In the genomic region with DNA sequence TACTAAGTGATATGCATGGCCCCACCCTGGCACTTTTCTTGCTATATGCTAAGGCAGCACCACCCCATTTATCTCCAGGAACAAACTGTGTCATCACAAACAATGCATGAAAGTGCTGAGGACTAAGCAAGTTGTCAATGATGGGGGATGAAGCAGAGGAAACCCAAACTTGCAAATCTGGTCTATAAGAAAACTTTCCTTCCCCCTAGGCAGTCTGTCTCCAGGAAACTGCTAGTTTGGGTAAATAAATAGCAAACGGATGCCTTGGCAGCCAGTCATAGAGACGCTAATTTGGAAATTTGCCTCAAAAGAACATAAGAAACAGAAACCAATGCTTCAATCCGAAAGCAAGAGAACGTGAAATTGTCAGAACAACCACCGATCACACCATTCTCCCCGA, we compare ENCODE assay signal across 8 cellular contexts. TPM values are rescaled to one million over a fixed set of nuclear protein-coding genes. Genes with fewer than 3 reads are reported as not detected.
A peak's percentile ranks its signal among the peaks of the same experiment; 100 is the strongest.
DNase-seq lines count a peak whose midpoint lies in the region; ATAC-seq and TF ChIP-seq lines count a peak whose summit lies in the region.

No MANE protein-coding gene starts in this region.

- TF ChIP-seq EP300 in gastroesophageal sphincter (IDR thresholded peaks at IDR 0.05) (no peak), stomach (IDR thresholded peaks at IDR 0.05) (no peak)

- peak; percentile 65 for ATAC-seq in GM19395 (IDR thresholded peaks at IDR 0.05; ENCODE audit: unreplicated experiment)
- ATAC-seq in gastroesophageal sphincter: peak; percentile 39
- no peak for ATAC-seq in HG03045 (IDR thresholded peaks at IDR 0.05; ENCODE audit: unreplicated experiment)

- H3K9me3 ChIP-seq in OCI-LY3 (ENCODE audit: insufficient read depth, low read length) (no peaks in the 10 kb centered on the region), gastroesophageal sphincter (no peaks in the 10 kb centered on the region), stomach (no peaks in the 10 kb centered on the region)

- H3K79me2 ChIP-seq in OCI-LY3 (ENCODE audit: low read length): no peaks in the 10 kb centered on the region

- H3K4me1 ChIP-seq in OCI-LY3 (ENCODE audit: low read length): peaks cover 25% of the 10 kb centered on the region
- peaks cover 0 to 14% (median 0%) of the 10 kb centered on the region in 3 donors for H3K4me1 ChIP-seq in gastroesophageal sphincter
- H3K4me1 ChIP-seq in stomach: peaks cover 5 to 27% (median 13%) of the 10 kb centered on the region in 4 donors

- no peak overlapping the region for H3K9ac ChIP-seq in OCI-LY3 (ENCODE audit: low read length)

- 3 to 5% methylated on average over 5 to 6 of the region's 6 CpGs for WGBS in gastroesophageal sphincter (ENCODE audit: low coverage in 1 of 2), 2 donors
- WGBS in stomach, 5 donors: 8 to 19% (median 16%) methylated on average over 6 of the region's 6 CpGs

- TF ChIP-seq CTCF in OCI-LY3 (IDR thresholded peaks at IDR 0.05; ENCODE audit: low read depth, low read length): no peak
- no peak for TF ChIP-seq CTCF in gastroesophageal sphincter (IDR thresholded peaks at IDR 0.05)
- TF ChIP-seq CTCF in stomach (IDR thresholded peaks at IDR 0.05): no peak

- peak overlapping the region; percentile 52 for H2AFZ ChIP-seq in OCI-LY3 (ENCODE audit: low read depth, low read length)

- TF ChIP-seq POLR2A in gastroesophageal sphincter (IDR thresholded peaks at IDR 0.05): no peak
- no peak for TF ChIP-seq POLR2A in stomach (IDR thresholded peaks at IDR 0.05)

- H4K20me1 ChIP-seq in OCI-LY3 (ENCODE audit: insufficient read depth, low read length): no peaks in the 10 kb centered on the region

- H3K27ac ChIP-seq in OCI-LY3 (ENCODE audit: low read length) (no peak overlapping the region), gastroesophageal sphincter (peak overlapping the region in 3 of 4 donors; percentile 32 to 61 (median 33)), stomach (peak overlapping the region in 3 of 5 donors; percentile 26 to 49 (median 37))

- intact Hi-C loops in stomach (cut with DNase I; ENCODE audit: low total_unique reads): no loop called here

- H3K36me3 ChIP-seq in OCI-LY3 (replicated peaks; ENCODE audit: low read depth, low read length) (no peaks in the 10 kb centered on the region), gastroesophageal sphincter (no peaks in the 10 kb centered on the region), stomach (no peaks in the 10 kb centered on the region)

- DNase-seq in stomach (no peak), NCI-H2081 treated with DMSO at 0.1 percent for 48 hours (lab: John Stamatoyannopoulos, UW) (no peak), C1 segment of cervical spinal cord (lab: John Stamatoyannopoulos, UW) (no peak), NK-92 (lab: John Stamatoyannopoulos, UW; ENCODE audit: unreplicated experiment) (no peak)

- H3K4me2 ChIP-seq in OCI-LY3 (ENCODE audit: low read length): peak overlapping the region; percentile 29

- H3K27me3 ChIP-seq in OCI-LY3 (ENCODE audit: low read depth, low read length): peaks cover 20% of the 10 kb centered on the region
- no peaks in the 10 kb centered on the region for H3K27me3 ChIP-seq in gastroesophageal sphincter
- H3K27me3 ChIP-seq in stomach: peaks cover 0 to 6% (median 0%) of the 10 kb centered on the region in 3 donors

- H3K4me3 ChIP-seq in OCI-LY3 (ENCODE audit: low read length): peak overlapping the region; percentile 37; the same call in 1 of the 2 replicates
- H3K4me3 ChIP-seq in gastroesophageal sphincter: peak overlapping the region; percentile 31 to 34
- peak overlapping the region; percentile 7 to 22 (median 21) for H3K4me3 ChIP-seq in stomach

RNA-seq across cellular contexts. Expression of gene HSBP1, which starts 5.6 kb away (rescaled TPM):
- 10 to 100 TPM in 3 of 4 donors, 1 to 10 TPM in 1; 9.8 to 66.0 (median 19.3) TPM for total RNA-seq in gastroesophageal sphincter
- 10 to 100 TPM in 3 of 5 donors, 1 to 10 TPM in 2; 8.5 to 60.5 (median 29.2) TPM for total RNA-seq in stomach
- 10 to 100 TPM; 33.8 to 47.2 (median 36.5) TPM for polyA plus RNA-seq in stomach
